Comparison of ENCODE assay signal across 8 cellular contexts in genomic region chr6:26054937-26055669, GRCh38.
DNase-seq lines count a peak whose midpoint lies in the region; ATAC-seq, FAIRE-seq and TF ChIP-seq lines count a peak whose summit lies in the region.

No MANE protein-coding gene starts in this region.

- CTCF ChIA-PET in AG04449 (lab: Yijun Ruan, JAX), result interaction anchor here (1.6 to 29.5 kb wide), 5 partner anchors 9 to 40 kb away, joined by 4 to 1301 read pairs (median 11); partner anchors contain the start of gene HFE

- H3K4me3 ChIP-seq in AG04449 (ENCODE audit: low read depth, low read length) (peak overlapping the region; percentile 72), WI38 (ENCODE audit: low read depth, low read length) (peak overlapping the region; percentile 77)

- FAIRE-seq in islet of Langerhans (lab: Jason Lieb, UNC), result peak; percentile 61

- no peak for TF ChIP-seq CTCF in AG04449 (IDR thresholded peaks at IDR 0.05; ENCODE audit: insufficient read depth, low read length, missing control alignments)
- TF ChIP-seq CTCF in WI38 (IDR thresholded peaks at IDR 0.05; ENCODE audit: low read depth, low read length), result no peak

- POLR2A ChIA-PET in AG04449 (lab: Yijun Ruan, JAX), result interaction anchor here (0.6 to 1.6 kb wide), 4 partner anchors 11 to 180 kb away, joined by 3 to 9 read pairs (median 6); a partner anchor contains a TSS

- DNase-seq in AG04449 (ENCODE audit: low read depth, low spot score) (peak; percentile 86), NCI-H2196 treated with DMSO at 0.1 percent for 48 hours (lab: John Stamatoyannopoulos, UW; ENCODE audit: unreplicated experiment) (peak; percentile 73)
- peak; percentile 91 for DNase-seq in central memory CD4-positive, alpha-beta T cell
- DNase-seq in stimulated activated CD4-positive, alpha-beta T cell treated with anti-CD3 and anti-CD28 coated beads, Interleukin-12 subunit alpha, Interleukin-12 subunit beta, amount 100 ng/mL, for 24 hours (ENCODE audit: low read depth in 2 of 2), result peak; percentile 64 to 76

- ATAC-seq in GM18867 (IDR thresholded peaks at IDR 0.05; ENCODE audit: unreplicated experiment) (peak; percentile 55), HG03103 (IDR thresholded peaks at IDR 0.05; ENCODE audit: low read depth, unreplicated experiment) (peak; percentile 40)

Comparison
In these comparisons a context has a peak if more than half of its experiments do, and no peak if none do; other contexts are left out.
1. Peak in every context shown above with its lines: DNase-seq, ATAC-seq and H3K4me3 ChIP-seq.